Comparison of ENCODE assay signal across 1 cellular context in the genomic region with DNA sequence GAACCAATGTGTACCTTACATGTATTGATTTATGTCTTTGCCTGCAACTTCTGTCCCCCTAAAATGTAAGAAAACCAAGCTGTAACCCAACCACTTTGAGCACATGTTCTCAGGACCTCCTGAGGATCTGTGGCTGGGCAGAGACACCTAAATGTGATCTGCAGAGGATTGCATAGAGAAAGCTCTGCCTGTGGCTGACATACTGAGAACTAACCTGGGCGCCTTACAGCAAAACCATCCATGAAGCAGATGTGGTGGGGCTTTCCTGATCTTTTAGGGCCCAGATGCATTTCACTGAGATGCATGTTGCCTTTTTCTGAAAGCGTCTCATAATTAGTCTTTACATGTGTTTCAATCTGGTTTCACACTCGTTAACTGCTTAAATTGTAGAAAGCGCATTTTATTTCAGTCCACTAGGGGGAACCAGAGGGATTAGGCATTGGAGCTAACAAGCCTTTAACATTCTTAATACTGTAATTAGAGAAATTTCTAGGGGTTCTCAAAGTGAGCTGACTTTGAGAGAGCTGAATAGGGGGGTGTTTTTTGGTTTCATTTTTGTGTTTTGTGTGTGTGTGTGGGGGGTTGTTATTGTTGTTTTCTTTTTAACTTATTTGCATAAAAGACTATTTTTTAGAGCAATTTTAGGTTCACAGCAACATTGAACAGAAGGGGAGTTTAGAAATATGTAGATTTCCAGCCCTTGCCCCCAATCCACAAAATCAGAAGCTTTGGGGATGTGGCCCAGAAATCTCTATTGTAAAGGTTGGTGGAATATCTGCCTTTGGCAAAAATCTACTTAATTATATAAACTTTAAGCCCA.
TF ChIP-seq lines count a peak whose summit lies in the region.

No MANE protein-coding gene starts in this region.

TF ChIP-seq in HepG2, 621 proteins besides CTCF, POLR2A, EP300 and RAD21 (continued from another document and continues in another):
- TF ChIP-seq, protein P1, sequence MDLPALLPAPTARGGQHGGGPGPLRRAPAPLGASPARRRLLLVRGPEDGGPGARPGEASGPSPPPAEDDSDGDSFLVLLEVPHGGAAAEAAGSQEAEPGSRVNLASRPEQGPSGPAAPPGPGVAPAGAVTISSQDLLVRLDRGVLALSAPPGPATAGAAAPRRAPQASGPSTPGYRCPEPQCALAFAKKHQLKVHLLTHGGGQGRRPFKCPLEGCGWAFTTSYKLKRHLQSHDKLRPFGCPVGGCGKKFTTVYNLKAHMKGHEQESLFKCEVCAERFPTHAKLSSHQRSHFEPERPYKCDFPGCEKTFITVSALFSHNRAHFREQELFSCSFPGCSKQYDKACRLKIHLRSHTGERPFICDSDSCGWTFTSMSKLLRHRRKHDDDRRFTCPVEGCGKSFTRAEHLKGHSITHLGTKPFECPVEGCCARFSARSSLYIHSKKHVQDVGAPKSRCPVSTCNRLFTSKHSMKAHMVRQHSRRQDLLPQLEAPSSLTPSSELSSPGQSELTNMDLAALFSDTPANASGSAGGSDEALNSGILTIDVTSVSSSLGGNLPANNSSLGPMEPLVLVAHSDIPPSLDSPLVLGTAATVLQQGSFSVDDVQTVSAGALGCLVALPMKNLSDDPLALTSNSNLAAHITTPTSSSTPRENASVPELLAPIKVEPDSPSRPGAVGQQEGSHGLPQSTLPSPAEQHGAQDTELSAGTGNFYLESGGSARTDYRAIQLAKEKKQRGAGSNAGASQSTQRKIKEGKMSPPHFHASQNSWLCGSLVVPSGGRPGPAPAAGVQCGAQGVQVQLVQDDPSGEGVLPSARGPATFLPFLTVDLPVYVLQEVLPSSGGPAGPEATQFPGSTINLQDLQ (CRISPR knock-in tag; IDR thresholded peaks at IDR 0.05): peak; percentile 31; the same call in 1 of the 2 replicates
- 0 out of 3 replicates have a peak, but pooled peaks have one; percentile 7 for TF ChIP-seq MXI1 (IDR thresholded peaks at IDR 0.05; ENCODE audit: borderline replicate concordance, low read depth, low read length)
- TF ChIP-seq HOXA5 (CRISPR knock-in tag; IDR thresholded peaks at IDR 0.05): no peak
- TF ChIP-seq ZNF335 (CRISPR knock-in tag; IDR thresholded peaks at IDR 0.05): no peak
- no peak for TF ChIP-seq HNRNPK (IDR thresholded peaks at IDR 0.05; ENCODE audit: low read depth, low read length, poor library complexity, severe bottlenecking)
- TF ChIP-seq, protein P2, sequence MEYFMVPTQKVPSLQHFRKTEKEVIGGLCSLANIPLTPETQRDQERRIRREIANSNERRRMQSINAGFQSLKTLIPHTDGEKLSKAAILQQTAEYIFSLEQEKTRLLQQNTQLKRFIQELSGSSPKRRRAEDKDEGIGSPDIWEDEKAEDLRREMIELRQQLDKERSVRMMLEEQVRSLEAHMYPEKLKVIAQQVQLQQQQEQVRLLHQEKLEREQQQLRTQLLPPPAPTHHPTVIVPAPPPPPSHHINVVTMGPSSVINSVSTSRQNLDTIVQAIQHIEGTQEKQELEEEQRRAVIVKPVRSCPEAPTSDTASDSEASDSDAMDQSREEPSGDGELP (IDR thresholded peaks at IDR 0.05; ENCODE audit: borderline replicate concordance, low read depth): no peak
- peak; percentile 41; the same call in 1 of the 2 replicates for TF ChIP-seq CHD4 (IDR thresholded peaks at IDR 0.05; ENCODE audit: borderline replicate concordance, low read length)
- no peak for TF ChIP-seq HOXA3 (CRISPR knock-in tag; IDR thresholded peaks at IDR 0.05)
- TF ChIP-seq, protein P3, sequence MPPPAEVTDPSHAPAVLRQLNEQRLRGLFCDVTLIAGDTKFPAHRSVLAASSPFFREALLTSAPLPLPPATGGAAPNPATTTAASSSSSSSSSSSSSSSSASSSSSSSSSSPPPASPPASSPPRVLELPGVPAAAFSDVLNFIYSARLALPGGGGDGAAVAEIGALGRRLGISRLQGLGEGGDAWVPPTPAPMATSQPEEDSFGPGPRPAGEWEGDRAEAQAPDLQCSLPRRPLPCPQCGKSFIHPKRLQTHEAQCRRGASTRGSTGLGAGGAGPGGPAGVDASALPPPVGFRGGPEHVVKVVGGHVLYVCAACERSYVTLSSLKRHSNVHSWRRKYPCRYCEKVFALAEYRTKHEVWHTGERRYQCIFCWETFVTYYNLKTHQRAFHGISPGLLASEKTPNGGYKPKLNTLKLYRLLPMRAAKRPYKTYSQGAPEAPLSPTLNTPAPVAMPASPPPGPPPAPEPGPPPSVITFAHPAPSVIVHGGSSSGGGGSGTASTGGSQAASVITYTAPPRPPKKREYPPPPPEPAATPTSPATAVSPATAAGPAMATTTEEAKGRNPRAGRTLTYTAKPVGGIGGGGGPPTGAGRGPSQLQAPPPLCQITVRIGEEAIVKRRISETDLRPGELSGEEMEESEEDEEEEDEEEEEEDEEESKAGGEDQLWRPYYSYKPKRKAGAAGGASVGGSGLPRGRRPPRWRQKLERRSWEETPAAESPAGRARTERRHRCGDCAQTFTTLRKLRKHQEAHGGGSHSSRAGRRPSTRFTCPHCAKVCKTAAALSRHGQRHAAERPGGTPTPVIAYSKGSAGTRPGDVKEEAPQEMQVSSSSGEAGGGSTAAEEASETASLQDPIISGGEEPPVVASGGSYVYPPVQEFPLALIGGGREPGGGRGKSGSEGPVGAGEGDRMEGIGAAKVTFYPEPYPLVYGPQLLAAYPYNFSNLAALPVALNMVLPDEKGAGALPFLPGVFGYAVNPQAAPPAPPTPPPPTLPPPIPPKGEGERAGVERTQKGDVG (CRISPR knock-in tag; IDR thresholded peaks at IDR 0.05; ENCODE audit: borderline replicate concordance): no peak
- no peak for TF ChIP-seq ZMYM4 (CRISPR knock-in tag; IDR thresholded peaks at IDR 0.05)
- TF ChIP-seq THAP9 (CRISPR knock-in tag; IDR thresholded peaks at IDR 0.05; ENCODE audit: borderline replicate concordance): no peak
- TF ChIP-seq ZNF501 (CRISPR knock-in tag; IDR thresholded peaks at IDR 0.05): peak; percentile 35; the same call in 1 of the 2 replicates
- no peak for TF ChIP-seq ZNF33A (CRISPR knock-in tag; IDR thresholded peaks at IDR 0.05; ENCODE audit: borderline replicate concordance)
- TF ChIP-seq ZNF44 (CRISPR knock-in tag; IDR thresholded peaks at IDR 0.05): no peak
- TF ChIP-seq GABPA (IDR thresholded peaks at IDR 0.05; ENCODE audit: low read depth, low read length): no peak
- no peak for TF ChIP-seq GABPA (CRISPR knock-in tag; IDR thresholded peaks at IDR 0.05; ENCODE audit: low read depth)
- 0 out of 2 replicates have a peak, but pooled peaks have one; percentile 31 for TF ChIP-seq SNAPC5 (CRISPR knock-in tag; IDR thresholded peaks at IDR 0.05; ENCODE audit: borderline replicate concordance)
- no peak for TF ChIP-seq ZNF782 (CRISPR knock-in tag; IDR thresholded peaks at IDR 0.05; ENCODE audit: borderline replicate concordance)
- no peak for TF ChIP-seq TOE1 (CRISPR knock-in tag; IDR thresholded peaks at IDR 0.05)
- TF ChIP-seq, protein P4, sequence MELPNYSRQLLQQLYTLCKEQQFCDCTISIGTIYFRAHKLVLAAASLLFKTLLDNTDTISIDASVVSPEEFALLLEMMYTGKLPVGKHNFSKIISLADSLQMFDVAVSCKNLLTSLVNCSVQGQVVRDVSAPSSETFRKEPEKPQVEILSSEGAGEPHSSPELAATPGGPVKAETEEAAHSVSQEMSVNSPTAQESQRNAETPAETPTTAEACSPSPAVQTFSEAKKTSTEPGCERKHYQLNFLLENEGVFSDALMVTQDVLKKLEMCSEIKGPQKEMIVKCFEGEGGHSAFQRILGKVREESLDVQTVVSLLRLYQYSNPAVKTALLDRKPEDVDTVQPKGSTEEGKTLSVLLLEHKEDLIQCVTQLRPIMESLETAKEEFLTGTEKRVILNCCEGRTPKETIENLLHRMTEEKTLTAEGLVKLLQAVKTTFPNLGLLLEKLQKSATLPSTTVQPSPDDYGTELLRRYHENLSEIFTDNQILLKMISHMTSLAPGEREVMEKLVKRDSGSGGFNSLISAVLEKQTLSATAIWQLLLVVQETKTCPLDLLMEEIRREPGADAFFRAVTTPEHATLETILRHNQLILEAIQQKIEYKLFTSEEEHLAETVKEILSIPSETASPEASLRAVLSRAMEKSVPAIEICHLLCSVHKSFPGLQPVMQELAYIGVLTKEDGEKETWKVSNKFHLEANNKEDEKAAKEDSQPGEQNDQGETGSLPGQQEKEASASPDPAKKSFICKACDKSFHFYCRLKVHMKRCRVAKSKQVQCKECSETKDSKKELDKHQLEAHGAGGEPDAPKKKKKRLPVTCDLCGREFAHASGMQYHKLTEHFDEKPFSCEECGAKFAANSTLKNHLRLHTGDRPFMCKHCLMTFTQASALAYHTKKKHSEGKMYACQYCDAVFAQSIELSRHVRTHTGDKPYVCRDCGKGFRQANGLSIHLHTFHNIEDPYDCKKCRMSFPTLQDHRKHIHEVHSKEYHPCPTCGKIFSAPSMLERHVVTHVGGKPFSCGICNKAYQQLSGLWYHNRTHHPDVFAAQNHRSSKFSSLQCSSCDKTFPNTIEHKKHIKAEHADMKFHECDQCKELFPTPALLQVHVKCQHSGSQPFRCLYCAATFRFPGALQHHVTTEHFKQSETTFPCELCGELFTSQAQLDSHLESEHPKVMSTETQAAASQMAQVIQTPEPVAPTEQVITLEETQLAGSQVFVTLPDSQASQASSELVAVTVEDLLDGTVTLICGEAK (IDR thresholded peaks at IDR 0.05): no peak
- TF ChIP-seq, protein P4 (CRISPR knock-in tag; IDR thresholded peaks at IDR 0.05): no peak
- TF ChIP-seq, protein P5, sequence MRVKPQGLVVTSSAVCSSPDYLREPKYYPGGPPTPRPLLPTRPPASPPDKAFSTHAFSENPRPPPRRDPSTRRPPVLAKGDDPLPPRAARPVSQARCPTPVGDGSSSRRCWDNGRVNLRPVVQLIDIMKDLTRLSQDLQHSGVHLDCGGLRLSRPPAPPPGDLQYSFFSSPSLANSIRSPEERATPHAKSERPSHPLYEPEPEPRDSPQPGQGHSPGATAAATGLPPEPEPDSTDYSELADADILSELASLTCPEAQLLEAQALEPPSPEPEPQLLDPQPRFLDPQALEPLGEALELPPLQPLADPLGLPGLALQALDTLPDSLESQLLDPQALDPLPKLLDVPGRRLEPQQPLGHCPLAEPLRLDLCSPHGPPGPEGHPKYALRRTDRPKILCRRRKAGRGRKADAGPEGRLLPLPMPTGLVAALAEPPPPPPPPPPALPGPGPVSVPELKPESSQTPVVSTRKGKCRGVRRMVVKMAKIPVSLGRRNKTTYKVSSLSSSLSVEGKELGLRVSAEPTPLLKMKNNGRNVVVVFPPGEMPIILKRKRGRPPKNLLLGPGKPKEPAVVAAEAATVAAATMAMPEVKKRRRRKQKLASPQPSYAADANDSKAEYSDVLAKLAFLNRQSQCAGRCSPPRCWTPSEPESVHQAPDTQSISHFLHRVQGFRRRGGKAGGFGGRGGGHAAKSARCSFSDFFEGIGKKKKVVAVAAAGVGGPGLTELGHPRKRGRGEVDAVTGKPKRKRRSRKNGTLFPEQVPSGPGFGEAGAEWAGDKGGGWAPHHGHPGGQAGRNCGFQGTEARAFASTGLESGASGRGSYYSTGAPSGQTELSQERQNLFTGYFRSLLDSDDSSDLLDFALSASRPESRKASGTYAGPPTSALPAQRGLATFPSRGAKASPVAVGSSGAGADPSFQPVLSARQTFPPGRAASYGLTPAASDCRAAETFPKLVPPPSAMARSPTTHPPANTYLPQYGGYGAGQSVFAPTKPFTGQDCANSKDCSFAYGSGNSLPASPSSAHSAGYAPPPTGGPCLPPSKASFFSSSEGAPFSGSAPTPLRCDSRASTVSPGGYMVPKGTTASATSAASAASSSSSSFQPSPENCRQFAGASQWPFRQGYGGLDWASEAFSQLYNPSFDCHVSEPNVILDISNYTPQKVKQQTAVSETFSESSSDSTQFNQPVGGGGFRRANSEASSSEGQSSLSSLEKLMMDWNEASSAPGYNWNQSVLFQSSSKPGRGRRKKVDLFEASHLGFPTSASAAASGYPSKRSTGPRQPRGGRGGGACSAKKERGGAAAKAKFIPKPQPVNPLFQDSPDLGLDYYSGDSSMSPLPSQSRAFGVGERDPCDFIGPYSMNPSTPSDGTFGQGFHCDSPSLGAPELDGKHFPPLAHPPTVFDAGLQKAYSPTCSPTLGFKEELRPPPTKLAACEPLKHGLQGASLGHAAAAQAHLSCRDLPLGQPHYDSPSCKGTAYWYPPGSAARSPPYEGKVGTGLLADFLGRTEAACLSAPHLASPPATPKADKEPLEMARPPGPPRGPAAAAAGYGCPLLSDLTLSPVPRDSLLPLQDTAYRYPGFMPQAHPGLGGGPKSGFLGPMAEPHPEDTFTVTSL (CRISPR knock-in tag; IDR thresholded peaks at IDR 0.05; ENCODE audit: borderline replicate concordance): no peak
